ENCODE assay signal across 8 cellular contexts in the genomic region with DNA sequence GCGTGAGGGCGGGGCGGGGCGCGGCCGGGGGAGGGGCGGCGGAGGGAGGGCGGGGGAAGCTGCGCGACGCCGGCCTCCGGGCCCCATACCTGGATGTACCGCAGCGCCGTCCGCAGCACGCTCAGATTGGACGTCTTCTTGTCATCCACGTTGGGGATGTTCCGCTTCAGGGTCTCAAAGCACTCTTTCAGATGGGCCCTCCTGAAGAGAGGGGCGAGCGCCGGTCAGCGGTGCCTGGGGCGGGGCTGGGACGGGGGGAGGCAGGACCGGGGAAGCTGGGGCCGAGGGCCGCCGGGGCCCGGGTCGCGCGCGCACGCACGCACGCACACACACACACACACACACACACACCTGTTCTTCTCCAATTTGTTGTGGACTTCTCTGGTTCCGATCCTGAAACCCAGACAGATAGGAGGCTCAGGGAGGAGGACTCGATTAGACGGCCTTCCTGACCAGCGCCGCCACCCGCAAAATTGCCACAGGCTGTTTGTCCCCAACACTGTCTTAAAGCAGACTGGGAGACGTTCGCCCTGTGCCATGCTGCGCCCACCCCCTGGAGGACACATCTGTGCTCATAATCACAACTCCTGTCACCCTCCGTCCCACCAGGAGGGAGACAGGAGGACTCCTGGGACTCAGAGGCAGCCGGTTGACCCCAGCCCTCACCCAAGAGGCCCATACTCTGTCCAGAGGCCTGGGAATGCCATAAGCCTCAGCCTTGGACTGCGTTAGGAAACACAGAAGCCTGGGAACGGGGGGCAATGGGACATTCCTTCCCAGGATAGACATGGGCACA. TPM values are rescaled to one million over a fixed set of nuclear protein-coding genes. Genes with fewer than 3 reads are reported as not detected.
A peak's percentile ranks its signal among the peaks of the same experiment; 100 is the strongest.
DNase-seq lines count a peak whose midpoint lies in the region; ATAC-seq, FAIRE-seq and TF ChIP-seq lines count a peak whose summit lies in the region.

No MANE protein-coding gene starts in this region.

- H3K36me3 Mint-ChIP-seq in CD4-positive, alpha-beta T cell (ENCODE audit: low read depth): peaks cover 30% of the 10 kb centered on the region
- no peaks in the 10 kb centered on the region for H3K36me3 Mint-ChIP-seq in neural crest cell (ENCODE audit: low read depth)

- peaks cover 49% of the 10 kb centered on the region for H3K4me1 ChIP-seq in NT2/D1 (ENCODE audit: insufficient read depth, insufficient read length)
- H3K4me1 ChIP-seq in H1 (replicated peaks in 1 of 4; ENCODE audit: control insufficient read depth in 3 of 4, insufficient read depth in 4 of 4, low read length in 3 of 4): peaks cover 15 to 49% (median 32%) of the 10 kb centered on the region in 4 experiments

- H2BK5ac ChIP-seq in H1 (ENCODE audit: low read depth, low read length): no peak overlapping the region

- POLR2A ChIA-PET in CD4-positive, alpha-beta T cell (lab: Charles Lee): interaction anchor here (2.9 to 4.2 kb wide), 4 partner anchors 8 to 58 kb away, joined by 17 to 132 read pairs (median 24); partner anchors contain the start of genes MNT and TSR1
- POLR2A ChIA-PET in H1 (lab: Charles Lee; ENCODE audit: partially characterized antibody): interaction anchor here (0.5 to 15.4 kb wide), 9 partner anchors 7 to 104 kb away, joined by 3 to 193 read pairs (median 4); partner anchors contain the start of genes MNT and TSR1

- no peak overlapping the region for H4K91ac ChIP-seq in H1 (replicated peaks; ENCODE audit: insufficient read length, low read length)

- H3K4me2 ChIP-seq in H1 (ENCODE audit: insufficient read depth in 1 of 2, low read depth in 2 of 2, low read length in 2 of 2): peak overlapping the region; percentile 81 to 99

- TF ChIP-seq POLR2A in H1 (IDR thresholded peaks at IDR 0.05; ENCODE audit: control extremely low read depth in 1 of 2, low read depth in 2 of 2, low read length in 2 of 2): no peak

- H3K9me3 Mint-ChIP-seq in CD4-positive, alpha-beta T cell: no peaks in the 10 kb centered on the region
- no peaks in the 10 kb centered on the region for H3K9me3 Mint-ChIP-seq in neural crest cell

- no peak for ATAC-seq in CD4-positive, alpha-beta T cell (ENCODE audit: poor library complexity)
- ATAC-seq in GM19452 (IDR thresholded peaks at IDR 0.05; ENCODE audit: unreplicated experiment): no peak

- H3K14ac ChIP-seq in H1 (ENCODE audit: insufficient read length): no peak overlapping the region

- peak overlapping the region; percentile 86 for H3K4me3 Mint-ChIP-seq in CD4-positive, alpha-beta T cell
- H3K4me3 Mint-ChIP-seq in neural crest cell: peak overlapping the region; percentile 91

- peaks cover 0 to 53% of the 10 kb centered on the region in 2 experiments; a peak in 2 of 4 replicates for H3K79me2 ChIP-seq in H1 (ENCODE audit: control insufficient read depth in 1 of 2, insufficient read depth in 2 of 2, low read length in 2 of 2)

- H3K23ac ChIP-seq in H1 (ENCODE audit: insufficient read length): no peak overlapping the region

- H3K27me3 Mint-ChIP-seq in CD4-positive, alpha-beta T cell: no peaks in the 10 kb centered on the region
- peaks cover 6% of the 10 kb centered on the region for H3K27me3 Mint-ChIP-seq in neural crest cell (ENCODE audit: low read depth)

- H3K9ac ChIP-seq in NT2/D1 (ENCODE audit: insufficient read length, low read depth): peak overlapping the region; percentile 63
- peak overlapping the region in 1 of 4 experiments; percentile 13; a peak in 1 of 7 replicates for H3K9ac ChIP-seq in H1 (replicated peaks in 1 of 4; ENCODE audit: extremely low read depth in 1 of 4, low read depth in 3 of 4, low read length in 3 of 4)

- no peak for TF ChIP-seq RAD21 in H1 (IDR thresholded peaks at IDR 0.05 in 1 of 2, conservative IDR thresholded peaks at IDR 0.05 in 1 of 2; ENCODE audit: low read depth in 2 of 2, low read length in 2 of 2)

- H3K27ac ChIP-seq in CD4-positive, alpha-beta T cell (ENCODE audit: low read depth, low read length): peak overlapping the region; percentile 35
- H3K27ac ChIP-seq in H1 (ENCODE audit: low read depth, low read length): no peak overlapping the region

- no peak for FAIRE-seq in H1 (lab: Jason Lieb, UNC)

- no peak for TF ChIP-seq CTCF in CD4-positive, alpha-beta T cell (IDR thresholded peaks at IDR 0.05)
- no peak for TF ChIP-seq CTCF in H1 (IDR thresholded peaks at IDR 0.05; ENCODE audit: control extremely low read depth in 1 of 3, insufficient read depth in 1 of 3, low read depth in 1 of 3, low read length in 3 of 3)
- TF ChIP-seq CTCF in neural crest cell (conservative IDR thresholded peaks at IDR 0.05): no peak

- H4K5ac ChIP-seq in H1 (ENCODE audit: insufficient read length, low read depth, low read length): no peak overlapping the region

- no peak overlapping the region for H2BK20ac ChIP-seq in H1 (ENCODE audit: low read length)

- H3K4me1 Mint-ChIP-seq in CD4-positive, alpha-beta T cell (ENCODE audit: low read depth): peaks cover 71% of the 10 kb centered on the region
- H3K4me1 Mint-ChIP-seq in neural crest cell: peaks cover 68% of the 10 kb centered on the region

- H4K20me1 ChIP-seq in H1 (replicated peaks in 1 of 2; ENCODE audit: control insufficient read depth in 1 of 2, insufficient read depth in 2 of 2, low read length in 2 of 2): peaks cover 13 to 14% of the 10 kb centered on the region in 2 experiments

- peak overlapping the region; percentile 60; the same call in 1 of the 2 replicates for H2AK5ac ChIP-seq in H1 (ENCODE audit: low read depth, low read length)

- CTCF ChIA-PET in CD4-positive, alpha-beta T cell (lab: Charles Lee): interaction anchor here (0.5 to 1.4 kb wide), 3 partner anchors 10 to 58 kb away, joined by 3 to 6 read pairs (median 4); partner anchors contain the start of gene TSR1
- CTCF ChIA-PET in H1 (lab: Charles Lee; ENCODE audit: partially characterized antibody): interaction anchor here (1.8 kb wide), 1 partner anchor 12 kb away, joined by 6 read pairs; no protein-coding TSS in a partner anchor

- no peak overlapping the region for H2AFZ ChIP-seq in H1 (ENCODE audit: low read length)

- H3K36me3 ChIP-seq in NT2/D1 (ENCODE audit: insufficient read depth, insufficient read length, low read length) (peaks cover 3% of the 10 kb centered on the region), H1 (ENCODE audit: control insufficient read depth in 2 of 4, insufficient read depth in 4 of 4, low read length in 3 of 4) (no peaks in the 10 kb centered on the region)

- intact Hi-C loops in CD4-positive, alpha-beta T cell (cut with DNase I, micrococcal nuclease): loop anchor here in 1 of 2 experiments (1.0 to 10.0 kb wide), 4 partner anchors 7 to 352 kb away; partner anchors contain the start of genes MNT, OVCA2, PAFAH1B1 and SMG6

- no peak for TF ChIP-seq EP300 in H1 (IDR thresholded peaks at IDR 0.05; ENCODE audit: borderline replicate concordance in 1 of 2, low read depth in 2 of 2, low read length in 2 of 2)

- H3K27me3 ChIP-seq in CD4-positive, alpha-beta T cell (ENCODE audit: control insufficient read depth, insufficient read depth, low read length): no peaks in the 10 kb centered on the region
- H3K27me3 ChIP-seq in NT2/D1 (ENCODE audit: insufficient read depth, insufficient read length): no peaks in the 10 kb centered on the region
- no peaks in the 10 kb centered on the region for H3K27me3 ChIP-seq in H1 (replicated peaks in 1 of 4; ENCODE audit: control insufficient read depth in 3 of 4, extremely low read depth in 1 of 4, insufficient read depth in 3 of 4, low read length in 3 of 4)

- DNase-seq in CD4-positive, alpha-beta T cell: no peak
- DNase-seq in NT2/D1 (ENCODE audit: low read depth, low spot score) (no peak), H1 (ENCODE audit: low read depth in 1 of 2, low spot score in 2 of 2) (no peak), neural crest cell (ENCODE audit: low read depth, low spot score) (no peak), cerebellar nuclear complex (lab: John Stamatoyannopoulos, UW) (no peak), anterior cingulate cortex (lab: John Stamatoyannopoulos, UW) (no peak), Ammon's horn (ENCODE audit: low spot score) (no peak)

- peak overlapping the region; percentile 99 for H3K27ac Mint-ChIP-seq in CD4-positive, alpha-beta T cell
- peak overlapping the region; percentile 96 for H3K27ac Mint-ChIP-seq in neural crest cell (ENCODE audit: unreplicated experiment)

- peaks cover 28% of the 10 kb centered on the region for H3K79me1 ChIP-seq in H1 (ENCODE audit: low read depth, low read length)

- no peak overlapping the region for H2BK15ac ChIP-seq in H1 (ENCODE audit: low read length)

- H2BK12ac ChIP-seq in H1 (ENCODE audit: low read depth, low read length): peak overlapping the region; percentile 39; the same call in 1 of the 2 replicates

- peaks cover 20% of the 10 kb centered on the region for H3K23me2 ChIP-seq in H1 (ENCODE audit: low read depth, low read length)

- no peak overlapping the region for H2BK120ac ChIP-seq in H1 (replicated peaks; ENCODE audit: low read depth, low read length)

- WGBS in H1 (ENCODE audit: extremely low coverage in 1 of 2, insufficient coverage in 1 of 2, insufficient read length in 1 of 2, insufficient replicate concordance in 2 of 2, low coverage in 1 of 2, low lambda C conversion rate in 2 of 2, missing lambda C conversion rate in 1 of 2), 2 experiments: 38% methylated on average over 15 of the region's 53 CpGs; no CpG with 5 or more reads in 1 of the 2 experiments

- H3K4ac ChIP-seq in H1 (replicated peaks; ENCODE audit: insufficient read length, low read depth, low read length): no peak overlapping the region

- peak overlapping the region; percentile 71 for H3K18ac ChIP-seq in H1 (ENCODE audit: extremely low read depth, low read length)

- no peak overlapping the region for H3K56ac ChIP-seq in H1 (replicated peaks; ENCODE audit: insufficient read length, low read depth, low read length)

- H4K8ac ChIP-seq in H1 (ENCODE audit: extremely low read depth, insufficient read depth, low read length): no peak overlapping the region

- H3K9me3 ChIP-seq in CD4-positive, alpha-beta T cell (ENCODE audit: control insufficient read depth, low read length): no peaks in the 10 kb centered on the region
- H3K9me3 ChIP-seq in NT2/D1 (ENCODE audit: insufficient read depth, low read length): no peaks in the 10 kb centered on the region
- no peaks in the 10 kb centered on the region for H3K9me3 ChIP-seq in H1 (ENCODE audit: insufficient read depth in 2 of 2, low read depth in 1 of 2, low read length in 1 of 2)

- H3K4me3 ChIP-seq in NT2/D1 (ENCODE audit: insufficient read length, low read depth) (peak overlapping the region; percentile 21), H1 (ENCODE audit: extremely low read depth in 1 of 4, insufficient read depth in 2 of 4, low read depth in 3 of 4, low read length in 4 of 4) (peak overlapping the region; percentile 18 to 85 (median 48); a peak in 5 of 8 replicates)

RNA-seq across cellular contexts. Expression of gene MNT, which starts 6.7 kb away (rescaled TPM):
- total RNA-seq in CD4-positive, alpha-beta T cell: 100 to 1,000 TPM; 111 to 118 TPM
- 16.3 and 17.3 TPM in 2 replicates for total RNA-seq in H1 (2021; fragmentation: NEBNext Ultra II Directional; extraction: Animal tissue kit (Norgen Biotek cat#: 25700))
- 5.0 and 9.0 TPM in 2 replicates for polyA plus RNA-seq in H1 (2011; rRNA removed)
- 6.1 TPM for polyA plus RNA-seq in H1 (2011; cell fraction: cytosol; rRNA removed)
- 12.8 TPM for polyA plus RNA-seq in H1 (2011; cell fraction: nucleus; rRNA removed)
- 10.9 to 15.7 TPM (median 13.9 TPM) in 4 replicates for polyA plus RNA-seq in H1 (2012, experiment 1 of 2)
- polyA plus RNA-seq in H1 (2012, experiment 2 of 2): 7.1 TPM
- polyA plus RNA-seq in H1 (2013, experiment 1 of 2): 12.5 TPM
- 10.8 TPM for polyA plus RNA-seq in H1 (2013, experiment 2 of 2)
- polyA minus RNA-seq in H1 (2011; rRNA and poly(A)+ RNA removed): 3.2 and 4.2 TPM in 2 replicates
- 8.7 TPM for polyA minus RNA-seq in H1 (2011; cell fraction: cytosol; rRNA and poly(A)+ RNA removed)
- polyA minus RNA-seq in H1 (2011; cell fraction: nucleus; rRNA and poly(A)+ RNA removed): 6.2 TPM
- 24.7 and 26.9 TPM in 2 replicates for total RNA-seq in neural crest cell

RNA-seq across cellular contexts. Expression of gene SGSM2, which starts 56.9 kb away (rescaled TPM):
- 100 to 1,000 TPM; 147 to 154 TPM for total RNA-seq in CD4-positive, alpha-beta T cell
- 38.7 and 44.5 TPM in 2 replicates for total RNA-seq in H1 (2021; fragmentation: NEBNext Ultra II Directional; extraction: Animal tissue kit (Norgen Biotek cat#: 25700))
- 77.7 and 93.1 TPM in 2 replicates for polyA plus RNA-seq in H1 (2011; rRNA removed)
- 74.8 TPM for polyA plus RNA-seq in H1 (2011; cell fraction: cytosol; rRNA removed)
- polyA plus RNA-seq in H1 (2011; cell fraction: nucleus; rRNA removed): 421 TPM
- polyA plus RNA-seq in H1 (2012, experiment 1 of 2): 50.0 to 79.8 TPM (median 73.4 TPM) in 4 replicates
- polyA plus RNA-seq in H1 (2012, experiment 2 of 2): 44.8 TPM
- polyA plus RNA-seq in H1 (2013, experiment 1 of 2): 23.4 TPM
- 21.0 TPM for polyA plus RNA-seq in H1 (2013, experiment 2 of 2)
- polyA minus RNA-seq in H1 (2011; rRNA and poly(A)+ RNA removed): 33.4 and 41.5 TPM in 2 replicates
- 26.7 TPM for polyA minus RNA-seq in H1 (2011; cell fraction: cytosol; rRNA and poly(A)+ RNA removed)
- 56.2 TPM for polyA minus RNA-seq in H1 (2011; cell fraction: nucleus; rRNA and poly(A)+ RNA removed)
- total RNA-seq in neural crest cell: 92.1 and 102 TPM in 2 replicates

RNA-seq across cellular contexts. Expression of gene TSR1, which starts 57.9 kb away (rescaled TPM):
- 10 to 100 TPM; 29.6 to 31.9 TPM for total RNA-seq in CD4-positive, alpha-beta T cell
- total RNA-seq in H1 (2021; fragmentation: NEBNext Ultra II Directional; extraction: Animal tissue kit (Norgen Biotek cat#: 25700)): 69.7 and 77.0 TPM in 2 replicates
- polyA plus RNA-seq in H1 (2011; rRNA removed): 14.5 and 17.1 TPM in 2 replicates
- polyA plus RNA-seq in H1 (2011; cell fraction: cytosol; rRNA removed): 15.8 TPM
- polyA plus RNA-seq in H1 (2011; cell fraction: nucleus; rRNA removed): 40.3 TPM
- polyA plus RNA-seq in H1 (2012, experiment 1 of 2): 60.2 to 78.2 TPM (median 70.7 TPM) in 4 replicates
- polyA plus RNA-seq in H1 (2012, experiment 2 of 2): 7.7 TPM
- polyA plus RNA-seq in H1 (2013, experiment 1 of 2): 30.5 TPM
- polyA plus RNA-seq in H1 (2013, experiment 2 of 2): 29.4 TPM
- polyA minus RNA-seq in H1 (2011; rRNA and poly(A)+ RNA removed): 32.6 and 37.5 TPM in 2 replicates
- 52.0 TPM for polyA minus RNA-seq in H1 (2011; cell fraction: cytosol; rRNA and poly(A)+ RNA removed)
- 82.5 TPM for polyA minus RNA-seq in H1 (2011; cell fraction: nucleus; rRNA and poly(A)+ RNA removed)
- total RNA-seq in neural crest cell: 50.2 and 50.5 TPM in 2 replicates
